ENCODE assay signal across 14 cellular contexts in the genomic region with DNA sequence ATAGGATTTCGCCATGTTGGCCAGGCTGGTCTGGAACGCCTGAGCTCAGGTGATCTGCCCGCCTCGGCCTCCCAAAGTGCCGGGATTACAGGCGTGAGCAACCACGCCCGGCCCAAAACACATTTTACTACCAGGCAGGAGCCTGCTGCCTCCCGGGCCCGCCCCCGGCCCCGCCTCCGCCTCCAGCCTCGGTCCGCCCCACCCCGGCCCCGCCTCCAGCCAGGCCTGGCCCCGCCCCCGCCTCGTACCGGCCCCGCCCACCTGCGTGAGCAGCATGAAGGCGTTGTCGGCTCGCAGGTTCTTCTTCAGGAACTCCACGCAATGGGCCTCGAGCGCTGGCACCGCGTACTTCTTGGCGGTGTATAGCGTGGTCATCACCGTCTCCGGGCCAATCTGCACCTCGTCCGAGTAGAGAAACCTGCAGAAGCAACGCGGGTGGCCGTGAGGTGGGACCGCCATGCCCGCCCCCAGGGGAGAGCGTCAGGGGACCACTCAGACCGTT. TPM values are rescaled to one million over a fixed set of nuclear protein-coding genes. Genes with fewer than 3 reads are reported as not detected.
A peak's percentile ranks its signal among the peaks of the same experiment; 100 is the strongest.
DNase-seq lines count a peak whose midpoint lies in the region; ATAC-seq, FAIRE-seq and TF ChIP-seq lines count a peak whose summit lies in the region.
"Had no signal": no experiment of that assay in that cellular context is flagged by ENCODE, and none has a peak within 500 bp of the region (broad histone marks: within the 10 kb centered on the region; RNA-seq: fewer than 3 reads in every experiment).

No MANE protein-coding gene starts in this region.

- FAIRE-seq in K562 (lab: Jason Lieb, UNC) = peak; percentile 49
- FAIRE-seq: keratinocyte had no signal

- in situ Hi-C loops in K562 (cut with MboI) = no loop called here

- H3K4me1 ChIP-seq in K562 (replicated peaks in 1 of 2; ENCODE audit: control insufficient read depth in 2 of 2, insufficient read depth in 2 of 2, low read length in 2 of 2) (peaks cover 0 to 37% of the 10 kb centered on the region in 2 experiments; a peak in 3 of 5 replicates), A673 (ENCODE audit: insufficient read depth, low read length, poor library complexity, severe bottlenecking) (no peaks in the 10 kb centered on the region)
- H3K4me1 ChIP-seq: vagina had no signal

- TF ChIP-seq POLR2A in K562 (conservative IDR thresholded peaks at IDR 0.05) = no peak

- no peaks in the 10 kb centered on the region for H3K79me2 ChIP-seq in K562 (ENCODE audit: control insufficient read depth, insufficient read depth, low read length)

- H3K27ac ChIP-seq in K562 (ENCODE audit: extremely low read depth, low read depth, low read length) = no peak overlapping the region
- H3K27ac ChIP-seq in A673 (ENCODE audit: low read depth, low read length, poor library complexity, severe bottlenecking) = no peak overlapping the region
- H3K27ac ChIP-seq: vagina had no signal

- CTCF ChIA-PET in activated CD8-positive, alpha-beta memory T cell treated with anti-CD3 and anti-CD28 coated beads, Interleukin-2, amount 10 ng/mL, durations not matched to agents 7 days and 5 days (lab: Charles Lee) = no interaction called here
- CTCF ChIA-PET in HEK293T (lab: Yijun Ruan, JAX) = no interaction called here
- CTCF ChIA-PET in K562 (lab: Yijun Ruan, JAX; ENCODE audit: low intra/inter-chr PET ratio) = no interaction called here
- CTCF ChIA-PET in A673 (lab: Charles Lee) = no interaction called here

- BruUV-seq in K562 (replicated peaks; lab: Mats Ljungman, UMichigan) = no TSS peak
- BruUV-seq in A673 (replicated peaks; lab: Mats Ljungman, UMichigan) = no TSS peak

- peak overlapping the region; percentile 79 for H3K4me2 ChIP-seq in K562 (ENCODE audit: insufficient read depth, low read length)

- H3K9ac ChIP-seq in K562 (ENCODE audit: insufficient read depth in 1 of 2, low read depth in 2 of 2, low read length in 2 of 2) = peak overlapping the region; percentile 31 to 91; a peak in 3 of 4 replicates

- no peaks in the 10 kb centered on the region for H3K27me3 Mint-ChIP-seq in activated CD8-positive, alpha-beta memory T cell treated with anti-CD3 and anti-CD28 coated beads, Interleukin-2, amount 10 ng/mL, durations not matched to agents 7 days and 5 days
- H3K27me3 Mint-ChIP-seq: naive thymus-derived CD8-positive, alpha-beta T cell had no signal

- no peaks in the 10 kb centered on the region for H3K27me3 ChIP-seq in K562 (ENCODE audit: control insufficient read depth in 2 of 2, insufficient read depth in 2 of 2, low read length in 2 of 2)
- H3K27me3 ChIP-seq in A673 (replicated peaks; ENCODE audit: insufficient read depth, low read depth, low read length, poor library complexity) = no peaks in the 10 kb centered on the region
- H3K27me3 ChIP-seq: vagina had no signal

- no peak for TF ChIP-seq RAD21 in K562 (CRISPR knock-in tag; conservative IDR thresholded peaks at IDR 0.05 in 1 of 2, IDR thresholded peaks at IDR 0.05 in 1 of 2)

- ATAC-seq in activated CD8-positive, alpha-beta memory T cell treated with anti-CD3 and anti-CD28 coated beads, Interleukin-2, amount 10 ng/mL, durations not matched to agents 7 days and 5 days = peak; percentile 46
- peak; percentile 98 for ATAC-seq in K562
- ATAC-seq in GM21619 (IDR thresholded peaks at IDR 0.05; ENCODE audit: unreplicated experiment) = no peak
- ATAC-seq: naive thymus-derived CD8-positive, alpha-beta T cell had no signal

- no peak overlapping the region for H3K27ac Mint-ChIP-seq in activated CD8-positive, alpha-beta memory T cell treated with anti-CD3 and anti-CD28 coated beads, Interleukin-2, amount 10 ng/mL, durations not matched to agents 7 days and 5 days

- no peaks in the 10 kb centered on the region for H3K9me3 ChIP-seq in K562 (replicated peaks; ENCODE audit: control insufficient read depth, insufficient read depth, low read depth, low read length)
- H3K9me3 ChIP-seq in A673 (ENCODE audit: low read depth, low read length, poor library complexity, severe bottlenecking) = peaks cover 6% of the 10 kb centered on the region
- H3K9me3 ChIP-seq: vagina had no signal

- H3K9me1 ChIP-seq in K562 (ENCODE audit: control insufficient read depth, insufficient read depth, low read length) = no peaks in the 10 kb centered on the region

- H3K36me3 Mint-ChIP-seq in activated CD8-positive, alpha-beta memory T cell treated with anti-CD3 and anti-CD28 coated beads, Interleukin-2, amount 10 ng/mL, durations not matched to agents 7 days and 5 days = peaks cover 20% of the 10 kb centered on the region

- H3K4me3 ChIP-seq in K562 = peak overlapping the region; percentile 27; the same call in 1 of the 2 replicates
- no peak overlapping the region for H3K4me3 ChIP-seq in A673 (ENCODE audit: low read depth, low read length, poor library complexity, severe bottlenecking)
- H3K4me3 ChIP-seq: vagina had no signal

- whole genome bisulfite sequencing in K562 (ENCODE audit: insufficient coverage, low coverage, missing lambda C conversion rate) = 8% methylated on average over 35 of the region's 44 CpGs

- intact Hi-C loops in K562 (cut with micrococcal nuclease) (no loop called here), A673 (cut with micrococcal nuclease; ENCODE audit: unreplicated experiment) (no loop called here)

- no peaks in the 10 kb centered on the region for H3K9me3 Mint-ChIP-seq in activated CD8-positive, alpha-beta memory T cell treated with anti-CD3 and anti-CD28 coated beads, Interleukin-2, amount 10 ng/mL, durations not matched to agents 7 days and 5 days (ENCODE audit: low read depth)
- H3K9me3 Mint-ChIP-seq: naive thymus-derived CD8-positive, alpha-beta T cell had no signal

- H3K4me3 Mint-ChIP-seq in activated CD8-positive, alpha-beta memory T cell treated with anti-CD3 and anti-CD28 coated beads, Interleukin-2, amount 10 ng/mL, durations not matched to agents 7 days and 5 days = no peak overlapping the region
- H3K4me3 Mint-ChIP-seq: naive thymus-derived CD8-positive, alpha-beta T cell had no signal

- no peaks in the 10 kb centered on the region; the same call in 1 of the 2 replicates for H4K20me1 ChIP-seq in K562 (replicated peaks; ENCODE audit: control insufficient read depth, insufficient read depth, low read length)

- peaks cover 3% of the 10 kb centered on the region; the same call in 1 of the 3 replicates for H3K36me3 ChIP-seq in K562 (ENCODE audit: control insufficient read depth, insufficient read depth, low read length)
- H3K36me3 ChIP-seq in A673 (ENCODE audit: insufficient read depth, low read length, poor library complexity, severe bottlenecking) = peaks cover 62% of the 10 kb centered on the region

- no peak for DNase-seq in activated CD8-positive, alpha-beta memory T cell treated with anti-CD3 and anti-CD28 coated beads, Interleukin-2, amount 10 ng/mL, durations not matched to agents 7 days and 5 days
- no peak for DNase-seq in activated CD8-positive, alpha-beta memory T cell treated with anti-CD3 and anti-CD28 coated beads for 24 hours
- DNase-seq in HEK293T (ENCODE audit: extremely low spot score) = peak; percentile 93
- DNase-seq in K562 (ENCODE audit: extremely low read depth in 1 of 4, low spot score in 3 of 4) = peak; percentile 85 to 99 (median 96)
- peak; percentile 59 for DNase-seq in stimulated activated CD4-positive, alpha-beta T cell treated with anti-CD3 and anti-CD28 coated beads, Interleukin-15, amount 100 ng/mL, for 24 hours
- DNase-seq in A673 (ENCODE audit: low spot score) = no peak
- no peak for DNase-seq in AML-193 (lab: John Stamatoyannopoulos, UW)
- DNase-seq: activated CD8-positive, alpha-beta memory T cell treated with anti-CD3 and anti-CD28 coated beads, Interleukin-2, amount 50 U/mL, for 48 hours; GDM1; NCI-H2081 treated with DMSO at 0.1 percent for 48 hours had no signal

- POLR2A ChIA-PET in HEK293T (lab: Yijun Ruan, JAX) = no interaction called here
- POLR2A ChIA-PET in K562 (lab: Yijun Ruan, JAX) = interaction anchor here (0.7 kb wide), 1 partner anchor 11 kb away, joined by 3 read pairs; no protein-coding TSS in a partner anchor
- POLR2A ChIA-PET in A673 (lab: Charles Lee; ENCODE audit: low non-redundant PET) = no interaction called here

- no peaks in the 10 kb centered on the region for H3K4me1 Mint-ChIP-seq in activated CD8-positive, alpha-beta memory T cell treated with anti-CD3 and anti-CD28 coated beads, Interleukin-2, amount 10 ng/mL, durations not matched to agents 7 days and 5 days

- no peak for TF ChIP-seq EP300 in K562 (IDR thresholded peaks at IDR 0.05; ENCODE audit: low read length)

- no peak for TF ChIP-seq CTCF in K562 (IDR thresholded peaks at IDR 0.05 in 2 of 3, conservative IDR thresholded peaks at IDR 0.05 in 1 of 3; ENCODE audit: insufficient read depth in 2 of 3, low read depth in 1 of 3, low read length in 3 of 3)
- no peak for TF ChIP-seq CTCF in A673 (conservative IDR thresholded peaks at IDR 0.05; ENCODE audit: low read depth, low read length)

- peak overlapping the region; percentile 96 for H2AFZ ChIP-seq in K562 (ENCODE audit: low read depth, low read length)

RNA-seq across cellular contexts. Expression of a gene that starts 22.7 kb away (rescaled TPM):
- total RNA-seq in activated CD8-positive, alpha-beta memory T cell treated with anti-CD3 and anti-CD28 coated beads, Interleukin-2, amount 10 ng/mL, durations not matched to agents 7 days and 5 days = 10 to 100 TPM; 37.4 to 52.7 TPM
- 7.3 and 29.0 TPM in 2 replicates for total RNA-seq in K562 (2011; cell fraction: chromatin; rRNA removed; ENCODE audit: low replicate concordance)
- 16.4 and 17.0 TPM in 2 replicates for total RNA-seq in K562 (2011; cell fraction: nucleolus; rRNA removed)
- total RNA-seq in K562 (2011; cell fraction: nucleoplasm; rRNA removed) = 14.3 and 16.7 TPM in 2 replicates
- 5.6 and 8.1 TPM in 2 replicates for total RNA-seq in K562 (2014; rRNA removed)
- total RNA-seq in K562 (2014; rRNA removed; fragmentation: Illumina TruSeq; extraction: Trizol) = 1.5 and 2.0 TPM in 2 replicates
- 6.4 and 6.9 TPM in 2 replicates for total RNA-seq in K562 (2015; rRNA removed; fragmentation: Illumina TruSeq; extraction: Trizol)
- 13.3 and 15.6 TPM in 2 replicates for total RNA-seq in K562 (2021)
- polyA plus RNA-seq in K562 (2011; rRNA removed) = 10.2 and 30.9 TPM in 2 replicates
- 21.5 and 25.6 TPM in 2 replicates for polyA plus RNA-seq in K562 (2011; cell fraction: cytosol; rRNA removed)
- 21.2 and 25.9 TPM in 2 replicates for polyA plus RNA-seq in K562 (2011; cell fraction: nucleus; rRNA removed)
- polyA plus RNA-seq in K562 (2012) = 18.5 and 62.5 TPM in 2 replicates
- polyA plus RNA-seq in K562 (2014; fragmentation: Illumina TruSeq; extraction: Trizol) = 7.4 and 11.0 TPM in 2 replicates
- under 1 TPM; 0.10 to 0.28 TPM for polyA plus RNA-seq in K562 (2014; fragmentation: Nextera tagmentation; extraction: Ambion mirVana)
- polyA plus RNA-seq in K562 (2014; rRNA removed) = 9.6 TPM in 2 replicates
- polyA minus RNA-seq in K562 (2011; rRNA and poly(A)+ RNA removed) = 4.1 and 4.9 TPM in 2 replicates
- 15.5 and 42.0 TPM in 2 replicates for polyA minus RNA-seq in K562 (2011; cell fraction: cytosol; rRNA and poly(A)+ RNA removed)
- 5.9 and 11.9 TPM in 2 replicates for polyA minus RNA-seq in K562 (2011; cell fraction: nucleus; rRNA and poly(A)+ RNA removed)
- 91.7 and 110 TPM in 2 replicates for total RNA-seq in A673 (2021)

RNA-seq across cellular contexts. Expression of a gene that starts 51.8 kb away (rescaled TPM):
- total RNA-seq in activated CD8-positive, alpha-beta memory T cell treated with anti-CD3 and anti-CD28 coated beads, Interleukin-2, amount 10 ng/mL, durations not matched to agents 7 days and 5 days = 100 to 1,000 TPM; 114 to 129 TPM
- total RNA-seq in K562 (2011; cell fraction: chromatin; rRNA removed; ENCODE audit: low replicate concordance) = 59.6 and 151 TPM in 2 replicates
- total RNA-seq in K562 (2011; cell fraction: nucleolus; rRNA removed) = 123 and 129 TPM in 2 replicates
- total RNA-seq in K562 (2011; cell fraction: nucleoplasm; rRNA removed) = 43.4 and 57.3 TPM in 2 replicates
- total RNA-seq in K562 (2014; rRNA removed) (105 and 124 TPM in 2 replicates), K562 (2014; rRNA removed; fragmentation: Illumina TruSeq; extraction: Trizol) (9.8 and 25.1 TPM in 2 replicates), K562 (2015; rRNA removed; fragmentation: Illumina TruSeq; extraction: Trizol) (60.4 and 66.9 TPM in 2 replicates), K562 (2021) (91.3 and 95.8 TPM in 2 replicates), A673 (2021) (108 and 118 TPM in 2 replicates)
- polyA plus RNA-seq in K562 (2011; rRNA removed) (49.5 and 66.2 TPM in 2 replicates), K562 (2014; fragmentation: Illumina TruSeq; extraction: Trizol) (45.2 and 91.1 TPM in 2 replicates), K562 (2014; fragmentation: Nextera tagmentation; extraction: Ambion mirVana) (under 1 TPM; 0.48 to 0.72 TPM), K562 (2014; rRNA removed) (119 and 126 TPM in 2 replicates)
- 72.0 and 157 TPM in 2 replicates for polyA plus RNA-seq in K562 (2011; cell fraction: cytosol; rRNA removed)
- 308 and 494 TPM in 2 replicates for polyA plus RNA-seq in K562 (2011; cell fraction: nucleus; rRNA removed)
- polyA plus RNA-seq in K562 (2012) = 84.6 and 108 TPM in 2 replicates
- 12.4 and 27.0 TPM in 2 replicates for polyA minus RNA-seq in K562 (2011; rRNA and poly(A)+ RNA removed)
- polyA minus RNA-seq in K562 (2011; cell fraction: cytosol; rRNA and poly(A)+ RNA removed) = 53.7 and 53.8 TPM in 2 replicates
- polyA minus RNA-seq in K562 (2011; cell fraction: nucleus; rRNA and poly(A)+ RNA removed) = 33.9 and 35.9 TPM in 2 replicates

RNA-seq across cellular contexts. Expression of a gene that starts 58.2 kb away (rescaled TPM):
- total RNA-seq in activated CD8-positive, alpha-beta memory T cell treated with anti-CD3 and anti-CD28 coated beads, Interleukin-2, amount 10 ng/mL, durations not matched to agents 7 days and 5 days = 100 to 1,000 TPM; 196 to 201 TPM
- total RNA-seq in K562 (2011; cell fraction: chromatin; rRNA removed; ENCODE audit: low replicate concordance) = 62.3 and 206 TPM in 2 replicates
- 137 and 161 TPM in 2 replicates for total RNA-seq in K562 (2011; cell fraction: nucleolus; rRNA removed)
- 83.2 and 85.9 TPM in 2 replicates for total RNA-seq in K562 (2011; cell fraction: nucleoplasm; rRNA removed)
- total RNA-seq in K562 (2014; rRNA removed) = 83.9 and 114 TPM in 2 replicates
- total RNA-seq in K562 (2014; rRNA removed; fragmentation: Illumina TruSeq; extraction: Trizol) = 19.3 and 22.0 TPM in 2 replicates
- 48.6 and 51.9 TPM in 2 replicates for total RNA-seq in K562 (2015; rRNA removed; fragmentation: Illumina TruSeq; extraction: Trizol)
- 179 and 191 TPM in 2 replicates for total RNA-seq in K562 (2021)
- 59.3 and 97.4 TPM in 2 replicates for polyA plus RNA-seq in K562 (2011; rRNA removed)
- 77.0 and 149 TPM in 2 replicates for polyA plus RNA-seq in K562 (2011; cell fraction: cytosol; rRNA removed)
- 131 and 186 TPM in 2 replicates for polyA plus RNA-seq in K562 (2011; cell fraction: nucleus; rRNA removed)
- 69.2 and 176 TPM in 2 replicates for polyA plus RNA-seq in K562 (2012)
- polyA plus RNA-seq in K562 (2014; fragmentation: Illumina TruSeq; extraction: Trizol) = 44.6 and 77.5 TPM in 2 replicates
- 1 to 10 TPM; 5.1 to 5.5 TPM for polyA plus RNA-seq in K562 (2014; fragmentation: Nextera tagmentation; extraction: Ambion mirVana)
- polyA plus RNA-seq in K562 (2014; rRNA removed) = 87.2 and 91.7 TPM in 2 replicates
- 39.4 and 48.9 TPM in 2 replicates for polyA minus RNA-seq in K562 (2011; rRNA and poly(A)+ RNA removed)
- 99.7 and 155 TPM in 2 replicates for polyA minus RNA-seq in K562 (2011; cell fraction: cytosol; rRNA and poly(A)+ RNA removed)
- polyA minus RNA-seq in K562 (2011; cell fraction: nucleus; rRNA and poly(A)+ RNA removed) = 43.6 and 57.8 TPM in 2 replicates
- total RNA-seq in A673 (2021) = 106 and 107 TPM in 2 replicates

Comparison
In these comparisons a context has a peak if more than half of its experiments do, and no peak if none do; other contexts are left out.
1. DNase-seq: peak in HEK293T (single experiment), K562 (4 of 4) and stimulated activated CD4-positive, alpha-beta T cell treated with anti-CD3 and anti-CD28 coated beads, Interleukin-15, amount 100 ng/mL, for 24 hours (single experiment); none in activated CD8-positive, alpha-beta memory T cell treated with anti-CD3 and anti-CD28 coated beads, Interleukin-2, amount 10 ng/mL, durations not matched to agents 7 days and 5 days (single experiment), activated CD8-positive, alpha-beta memory T cell treated with anti-CD3 and anti-CD28 coated beads for 24 hours (single experiment), A673 (single experiment) and AML-193 (0 of 2).